1 cellular context compared by ENCODE assay signal in the genomic region with DNA sequence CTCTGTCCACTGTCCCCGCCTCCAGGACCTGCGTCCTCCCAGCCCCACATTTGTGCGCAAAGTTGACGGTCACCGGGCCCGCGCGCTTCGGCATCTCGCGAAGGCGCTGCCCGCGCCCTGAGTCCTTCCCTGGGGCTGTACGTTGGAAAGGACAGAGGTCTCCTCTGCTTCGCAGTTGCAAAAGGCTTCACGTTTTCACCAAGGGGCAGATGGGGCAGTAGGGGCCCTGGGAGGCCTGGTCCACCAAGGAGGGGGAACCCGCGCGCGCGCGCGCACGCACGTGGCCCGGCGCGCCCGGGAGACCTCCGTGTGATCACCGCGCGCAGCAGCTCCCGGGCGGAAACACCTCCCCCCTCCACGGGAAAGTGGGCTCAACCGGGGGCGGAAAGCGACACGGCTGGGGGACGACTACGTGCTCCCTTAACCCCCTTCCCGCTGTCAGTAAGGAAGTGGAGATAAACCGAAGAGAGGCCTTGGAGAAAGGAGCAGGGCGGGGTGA.
TF ChIP-seq lines count a peak whose summit lies in the region.

No MANE protein-coding gene starts in this region.

TF ChIP-seq in GM12878, 131 proteins besides CTCF, POLR2A, EP300 and RAD21 (continued from another document):
- no peak for TF ChIP-seq TBL1XR1 (IDR thresholded peaks at IDR 0.05; ENCODE audit: low read depth, low read length)
- TF ChIP-seq, protein P1, sequence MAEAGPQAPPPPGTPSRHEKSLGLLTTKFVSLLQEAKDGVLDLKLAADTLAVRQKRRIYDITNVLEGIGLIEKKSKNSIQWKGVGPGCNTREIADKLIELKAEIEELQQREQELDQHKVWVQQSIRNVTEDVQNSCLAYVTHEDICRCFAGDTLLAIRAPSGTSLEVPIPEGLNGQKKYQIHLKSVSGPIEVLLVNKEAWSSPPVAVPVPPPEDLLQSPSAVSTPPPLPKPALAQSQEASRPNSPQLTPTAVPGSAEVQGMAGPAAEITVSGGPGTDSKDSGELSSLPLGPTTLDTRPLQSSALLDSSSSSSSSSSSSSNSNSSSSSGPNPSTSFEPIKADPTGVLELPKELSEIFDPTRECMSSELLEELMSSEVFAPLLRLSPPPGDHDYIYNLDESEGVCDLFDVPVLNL (IDR thresholded peaks at IDR 0.05; ENCODE audit: low read depth, low read length), result no peak
- TF ChIP-seq SMAD5 (IDR thresholded peaks at IDR 0.05; ENCODE audit: low read depth), result no peak
- TF ChIP-seq SMARCA5 (IDR thresholded peaks at IDR 0.05), result peak; percentile 15; the same call in 1 of the 2 replicates
- TF ChIP-seq, protein P2, sequence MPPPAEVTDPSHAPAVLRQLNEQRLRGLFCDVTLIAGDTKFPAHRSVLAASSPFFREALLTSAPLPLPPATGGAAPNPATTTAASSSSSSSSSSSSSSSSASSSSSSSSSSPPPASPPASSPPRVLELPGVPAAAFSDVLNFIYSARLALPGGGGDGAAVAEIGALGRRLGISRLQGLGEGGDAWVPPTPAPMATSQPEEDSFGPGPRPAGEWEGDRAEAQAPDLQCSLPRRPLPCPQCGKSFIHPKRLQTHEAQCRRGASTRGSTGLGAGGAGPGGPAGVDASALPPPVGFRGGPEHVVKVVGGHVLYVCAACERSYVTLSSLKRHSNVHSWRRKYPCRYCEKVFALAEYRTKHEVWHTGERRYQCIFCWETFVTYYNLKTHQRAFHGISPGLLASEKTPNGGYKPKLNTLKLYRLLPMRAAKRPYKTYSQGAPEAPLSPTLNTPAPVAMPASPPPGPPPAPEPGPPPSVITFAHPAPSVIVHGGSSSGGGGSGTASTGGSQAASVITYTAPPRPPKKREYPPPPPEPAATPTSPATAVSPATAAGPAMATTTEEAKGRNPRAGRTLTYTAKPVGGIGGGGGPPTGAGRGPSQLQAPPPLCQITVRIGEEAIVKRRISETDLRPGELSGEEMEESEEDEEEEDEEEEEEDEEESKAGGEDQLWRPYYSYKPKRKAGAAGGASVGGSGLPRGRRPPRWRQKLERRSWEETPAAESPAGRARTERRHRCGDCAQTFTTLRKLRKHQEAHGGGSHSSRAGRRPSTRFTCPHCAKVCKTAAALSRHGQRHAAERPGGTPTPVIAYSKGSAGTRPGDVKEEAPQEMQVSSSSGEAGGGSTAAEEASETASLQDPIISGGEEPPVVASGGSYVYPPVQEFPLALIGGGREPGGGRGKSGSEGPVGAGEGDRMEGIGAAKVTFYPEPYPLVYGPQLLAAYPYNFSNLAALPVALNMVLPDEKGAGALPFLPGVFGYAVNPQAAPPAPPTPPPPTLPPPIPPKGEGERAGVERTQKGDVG (CRISPR knock-in tag; IDR thresholded peaks at IDR 0.05), result no peak
- no peak for TF ChIP-seq FOXM1 (IDR thresholded peaks at IDR 0.05; ENCODE audit: low read depth, low read length)
- TF ChIP-seq CBFB (IDR thresholded peaks at IDR 0.05; ENCODE audit: low read depth), result no peak
- peak; percentile 50 for TF ChIP-seq KLF5 (IDR thresholded peaks at IDR 0.05; ENCODE audit: partially characterized antibody)
- no peak for TF ChIP-seq STAT1 (conservative IDR thresholded peaks at IDR 0.05)
- TF ChIP-seq SREBF1 (IDR thresholded peaks at IDR 0.05; ENCODE audit: low read length), result no peak
- TF ChIP-seq, protein P3, sequence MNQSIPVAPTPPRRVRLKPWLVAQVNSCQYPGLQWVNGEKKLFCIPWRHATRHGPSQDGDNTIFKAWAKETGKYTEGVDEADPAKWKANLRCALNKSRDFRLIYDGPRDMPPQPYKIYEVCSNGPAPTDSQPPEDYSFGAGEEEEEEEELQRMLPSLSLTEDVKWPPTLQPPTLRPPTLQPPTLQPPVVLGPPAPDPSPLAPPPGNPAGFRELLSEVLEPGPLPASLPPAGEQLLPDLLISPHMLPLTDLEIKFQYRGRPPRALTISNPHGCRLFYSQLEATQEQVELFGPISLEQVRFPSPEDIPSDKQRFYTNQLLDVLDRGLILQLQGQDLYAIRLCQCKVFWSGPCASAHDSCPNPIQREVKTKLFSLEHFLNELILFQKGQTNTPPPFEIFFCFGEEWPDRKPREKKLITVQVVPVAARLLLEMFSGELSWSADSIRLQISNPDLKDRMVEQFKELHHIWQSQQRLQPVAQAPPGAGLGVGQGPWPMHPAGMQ (IDR thresholded peaks at IDR 0.05; ENCODE audit: borderline replicate concordance), result no peak
- no peak for TF ChIP-seq RCOR1 (conservative IDR thresholded peaks at IDR 0.05; ENCODE audit: low read depth, low read length)
- TF ChIP-seq, protein P4, sequence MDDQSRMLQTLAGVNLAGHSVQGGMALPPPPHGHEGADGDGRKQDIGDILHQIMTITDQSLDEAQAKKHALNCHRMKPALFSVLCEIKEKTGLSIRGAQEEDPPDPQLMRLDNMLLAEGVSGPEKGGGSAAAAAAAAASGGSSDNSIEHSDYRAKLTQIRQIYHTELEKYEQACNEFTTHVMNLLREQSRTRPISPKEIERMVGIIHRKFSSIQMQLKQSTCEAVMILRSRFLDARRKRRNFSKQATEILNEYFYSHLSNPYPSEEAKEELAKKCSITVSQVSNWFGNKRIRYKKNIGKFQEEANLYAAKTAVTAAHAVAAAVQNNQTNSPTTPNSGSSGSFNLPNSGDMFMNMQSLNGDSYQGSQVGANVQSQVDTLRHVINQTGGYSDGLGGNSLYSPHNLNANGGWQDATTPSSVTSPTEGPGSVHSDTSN (IDR thresholded peaks at IDR 0.05; ENCODE audit: insufficient replicate concordance, low read depth, low read length), result no peak
- TF ChIP-seq, protein P5, sequence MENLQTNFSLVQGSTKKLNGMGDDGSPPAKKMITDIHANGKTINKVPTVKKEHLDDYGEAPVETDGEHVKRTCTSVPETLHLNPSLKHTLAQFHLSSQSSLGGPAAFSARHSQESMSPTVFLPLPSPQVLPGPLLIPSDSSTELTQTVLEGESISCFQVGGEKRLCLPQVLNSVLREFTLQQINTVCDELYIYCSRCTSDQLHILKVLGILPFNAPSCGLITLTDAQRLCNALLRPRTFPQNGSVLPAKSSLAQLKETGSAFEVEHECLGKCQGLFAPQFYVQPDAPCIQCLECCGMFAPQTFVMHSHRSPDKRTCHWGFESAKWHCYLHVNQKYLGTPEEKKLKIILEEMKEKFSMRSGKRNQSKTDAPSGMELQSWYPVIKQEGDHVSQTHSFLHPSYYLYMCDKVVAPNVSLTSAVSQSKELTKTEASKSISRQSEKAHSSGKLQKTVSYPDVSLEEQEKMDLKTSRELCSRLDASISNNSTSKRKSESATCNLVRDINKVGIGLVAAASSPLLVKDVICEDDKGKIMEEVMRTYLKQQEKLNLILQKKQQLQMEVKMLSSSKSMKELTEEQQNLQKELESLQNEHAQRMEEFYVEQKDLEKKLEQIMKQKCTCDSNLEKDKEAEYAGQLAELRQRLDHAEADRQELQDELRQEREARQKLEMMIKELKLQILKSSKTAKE (IDR thresholded peaks at IDR 0.05; ENCODE audit: low read depth, poor library complexity, severe bottlenecking), result no peak
- TF ChIP-seq EED (IDR thresholded peaks at IDR 0.05; ENCODE audit: low read depth), result no peak; the same call in 1 of the 2 replicates
- no peak for TF ChIP-seq ESRRA (IDR thresholded peaks at IDR 0.05; ENCODE audit: low read length)
- peak; percentile 23; the same call in 1 of the 2 replicates for TF ChIP-seq ATF7 (IDR thresholded peaks at IDR 0.05; ENCODE audit: low read depth)
- TF ChIP-seq SRF (IDR thresholded peaks at IDR 0.05; ENCODE audit: low read depth in 2 of 2, low read length in 2 of 2), result no peak
- TF ChIP-seq NBN (IDR thresholded peaks at IDR 0.05), result no peak; the same call in 1 of the 2 replicates
- TF ChIP-seq, protein P6, sequence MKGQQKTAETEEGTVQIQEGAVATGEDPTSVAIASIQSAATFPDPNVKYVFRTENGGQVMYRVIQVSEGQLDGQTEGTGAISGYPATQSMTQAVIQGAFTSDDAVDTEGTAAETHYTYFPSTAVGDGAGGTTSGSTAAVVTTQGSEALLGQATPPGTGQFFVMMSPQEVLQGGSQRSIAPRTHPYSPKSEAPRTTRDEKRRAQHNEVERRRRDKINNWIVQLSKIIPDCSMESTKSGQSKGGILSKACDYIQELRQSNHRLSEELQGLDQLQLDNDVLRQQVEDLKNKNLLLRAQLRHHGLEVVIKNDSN (IDR thresholded peaks at IDR 0.05; ENCODE audit: borderline replicate concordance, extremely low read length, insufficient read depth, low read depth, low read length), result peak; percentile 30
- no peak for TF ChIP-seq SREBF2 (IDR thresholded peaks at IDR 0.05; ENCODE audit: low read length)
- TF ChIP-seq EZH2 (IDR thresholded peaks at IDR 0.05; ENCODE audit: borderline replicate concordance, control insufficient read depth, low read depth, low read length), result no peak
- TF ChIP-seq, protein P7, sequence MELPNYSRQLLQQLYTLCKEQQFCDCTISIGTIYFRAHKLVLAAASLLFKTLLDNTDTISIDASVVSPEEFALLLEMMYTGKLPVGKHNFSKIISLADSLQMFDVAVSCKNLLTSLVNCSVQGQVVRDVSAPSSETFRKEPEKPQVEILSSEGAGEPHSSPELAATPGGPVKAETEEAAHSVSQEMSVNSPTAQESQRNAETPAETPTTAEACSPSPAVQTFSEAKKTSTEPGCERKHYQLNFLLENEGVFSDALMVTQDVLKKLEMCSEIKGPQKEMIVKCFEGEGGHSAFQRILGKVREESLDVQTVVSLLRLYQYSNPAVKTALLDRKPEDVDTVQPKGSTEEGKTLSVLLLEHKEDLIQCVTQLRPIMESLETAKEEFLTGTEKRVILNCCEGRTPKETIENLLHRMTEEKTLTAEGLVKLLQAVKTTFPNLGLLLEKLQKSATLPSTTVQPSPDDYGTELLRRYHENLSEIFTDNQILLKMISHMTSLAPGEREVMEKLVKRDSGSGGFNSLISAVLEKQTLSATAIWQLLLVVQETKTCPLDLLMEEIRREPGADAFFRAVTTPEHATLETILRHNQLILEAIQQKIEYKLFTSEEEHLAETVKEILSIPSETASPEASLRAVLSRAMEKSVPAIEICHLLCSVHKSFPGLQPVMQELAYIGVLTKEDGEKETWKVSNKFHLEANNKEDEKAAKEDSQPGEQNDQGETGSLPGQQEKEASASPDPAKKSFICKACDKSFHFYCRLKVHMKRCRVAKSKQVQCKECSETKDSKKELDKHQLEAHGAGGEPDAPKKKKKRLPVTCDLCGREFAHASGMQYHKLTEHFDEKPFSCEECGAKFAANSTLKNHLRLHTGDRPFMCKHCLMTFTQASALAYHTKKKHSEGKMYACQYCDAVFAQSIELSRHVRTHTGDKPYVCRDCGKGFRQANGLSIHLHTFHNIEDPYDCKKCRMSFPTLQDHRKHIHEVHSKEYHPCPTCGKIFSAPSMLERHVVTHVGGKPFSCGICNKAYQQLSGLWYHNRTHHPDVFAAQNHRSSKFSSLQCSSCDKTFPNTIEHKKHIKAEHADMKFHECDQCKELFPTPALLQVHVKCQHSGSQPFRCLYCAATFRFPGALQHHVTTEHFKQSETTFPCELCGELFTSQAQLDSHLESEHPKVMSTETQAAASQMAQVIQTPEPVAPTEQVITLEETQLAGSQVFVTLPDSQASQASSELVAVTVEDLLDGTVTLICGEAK (IDR thresholded peaks at IDR 0.05; ENCODE audit: borderline replicate concordance), result no peak
- peak; percentile 14; the same call in 1 of the 2 replicates for TF ChIP-seq CHD1 (IDR thresholded peaks at IDR 0.05; ENCODE audit: low read depth, low read length)
- peak; percentile 89 for TF ChIP-seq MEF2B (IDR thresholded peaks at IDR 0.05; ENCODE audit: partially characterized antibody, poor library complexity, severe bottlenecking)
- TF ChIP-seq, protein P8, sequence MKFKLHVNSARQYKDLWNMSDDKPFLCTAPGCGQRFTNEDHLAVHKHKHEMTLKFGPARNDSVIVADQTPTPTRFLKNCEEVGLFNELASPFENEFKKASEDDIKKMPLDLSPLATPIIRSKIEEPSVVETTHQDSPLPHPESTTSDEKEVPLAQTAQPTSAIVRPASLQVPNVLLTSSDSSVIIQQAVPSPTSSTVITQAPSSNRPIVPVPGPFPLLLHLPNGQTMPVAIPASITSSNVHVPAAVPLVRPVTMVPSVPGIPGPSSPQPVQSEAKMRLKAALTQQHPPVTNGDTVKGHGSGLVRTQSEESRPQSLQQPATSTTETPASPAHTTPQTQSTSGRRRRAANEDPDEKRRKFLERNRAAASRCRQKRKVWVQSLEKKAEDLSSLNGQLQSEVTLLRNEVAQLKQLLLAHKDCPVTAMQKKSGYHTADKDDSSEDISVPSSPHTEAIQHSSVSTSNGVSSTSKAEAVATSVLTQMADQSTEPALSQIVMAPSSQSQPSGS (IDR thresholded peaks at IDR 0.05; ENCODE audit: low read length), result no peak
- no peak for TF ChIP-seq TCF7 (IDR thresholded peaks at IDR 0.05; ENCODE audit: borderline replicate concordance)
- 0 out of 2 replicates have a peak, but pooled peaks have one; percentile 22 for TF ChIP-seq MTA3 (IDR thresholded peaks at IDR 0.05; ENCODE audit: borderline replicate concordance, low read length)
- no peak for TF ChIP-seq RBBP5 (conservative IDR thresholded peaks at IDR 0.05)
- TF ChIP-seq JUND (IDR thresholded peaks at IDR 0.05; ENCODE audit: low read depth, low read length), result peak; percentile 24; the same call in 1 of the 2 replicates
- TF ChIP-seq ZNF217 (IDR thresholded peaks at IDR 0.05), result no peak
- TF ChIP-seq NFIC (IDR thresholded peaks at IDR 0.05; ENCODE audit: low read depth, low read length), result no peak
- TF ChIP-seq, protein P9, sequence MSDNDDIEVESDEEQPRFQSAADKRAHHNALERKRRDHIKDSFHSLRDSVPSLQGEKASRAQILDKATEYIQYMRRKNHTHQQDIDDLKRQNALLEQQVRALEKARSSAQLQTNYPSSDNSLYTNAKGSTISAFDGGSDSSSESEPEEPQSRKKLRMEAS (IDR thresholded peaks at IDR 0.05; ENCODE audit: low read depth, low read length), result peak; percentile 85; the same call in 1 of the 2 replicates
- no peak; the same call in 1 of the 2 replicates for TF ChIP-seq POLR2AphosphoS2 (IDR thresholded peaks at IDR 0.05; ENCODE audit: low read depth, low read length)
